ENCODE assay signal across 10 cellular contexts in the genomic region with DNA sequence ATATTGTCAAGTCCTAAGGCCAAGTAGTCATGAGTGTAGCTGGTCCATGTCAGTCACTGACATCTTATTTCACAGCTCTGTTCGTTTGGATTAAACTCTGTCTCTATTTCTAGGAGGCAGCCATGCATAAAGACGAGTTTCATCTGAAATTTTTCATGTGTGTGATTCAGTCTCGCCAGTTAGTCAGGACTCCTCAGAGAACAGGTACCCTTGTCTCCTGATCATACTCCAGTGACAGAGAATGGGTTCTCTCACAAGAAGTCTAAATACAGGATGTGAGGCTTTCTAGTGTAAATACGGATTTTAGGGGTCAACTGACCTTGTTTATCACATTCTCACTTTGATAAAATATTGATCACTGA. TPM values are rescaled to one million over a fixed set of nuclear protein-coding genes. Genes with fewer than 3 reads are reported as not detected.
DNase-seq lines count a peak whose midpoint lies in the region; FAIRE-seq and TF ChIP-seq lines count a peak whose summit lies in the region.
"Had no signal": no experiment of that assay in that cellular context is flagged by ENCODE, and none has a peak within 500 bp of the region (broad histone marks: within the 10 kb centered on the region; RNA-seq: fewer than 3 reads in every experiment).

No MANE protein-coding gene starts in this region.

- H3K36me3 ChIP-seq in DOHH2 (ENCODE audit: control insufficient read depth, low read length) (peaks cover 12% of the 10 kb centered on the region), KMS-11 (ENCODE audit: insufficient read depth) (no peaks in the 10 kb centered on the region), astrocyte (ENCODE audit: insufficient read depth, low read length) (no peaks in the 10 kb centered on the region), parathyroid adenoma (ENCODE audit: control insufficient read depth, insufficient read depth, low read length) (no peaks in the 10 kb centered on the region)

- H2AFZ ChIP-seq in KMS-11 (ENCODE audit: low read depth), result peak overlapping the region; percentile 77
- H2AFZ ChIP-seq in astrocyte (ENCODE audit: low read depth, low read length), result no peak overlapping the region
- peak overlapping the region; percentile 85 for H2AFZ ChIP-seq in parathyroid adenoma

- peaks cover 14% of the 10 kb centered on the region for H3K4me1 Mint-ChIP-seq in astrocyte (ENCODE audit: low read depth, unreplicated experiment)

- no peaks in the 10 kb centered on the region for H3K9me3 Mint-ChIP-seq in astrocyte (ENCODE audit: unreplicated experiment)

- H3K4me2 ChIP-seq in DOHH2 (ENCODE audit: low read length), result peak overlapping the region; percentile 98
- peak overlapping the region; percentile 90 for H3K4me2 ChIP-seq in KMS-11
- no peak overlapping the region for H3K4me2 ChIP-seq in astrocyte (ENCODE audit: low read length)
- no peak overlapping the region for H3K4me2 ChIP-seq in parathyroid adenoma (ENCODE audit: low read length)

- no peaks in the 10 kb centered on the region for H3K27me3 Mint-ChIP-seq in astrocyte (ENCODE audit: low read depth, unreplicated experiment)

- peak overlapping the region; percentile 90 for H3K4me3 Mint-ChIP-seq in astrocyte (ENCODE audit: unreplicated experiment)

- no peaks in the 10 kb centered on the region for H3K36me3 Mint-ChIP-seq in astrocyte (ENCODE audit: low read depth, unreplicated experiment)

- H3K9me3 ChIP-seq in DOHH2 (ENCODE audit: control insufficient read depth, insufficient read depth, low read length) (no peaks in the 10 kb centered on the region), astrocyte (ENCODE audit: insufficient read depth, low read depth, low read length) (no peaks in the 10 kb centered on the region), parathyroid adenoma (ENCODE audit: control insufficient read depth, low read length) (no peaks in the 10 kb centered on the region)

- H3K27ac ChIP-seq in DOHH2 (ENCODE audit: low read depth, low read length) (peak overlapping the region; percentile 94), KMS-11 (peak overlapping the region; percentile 98), astrocyte (ENCODE audit: low read depth, low read length) (no peak overlapping the region), parathyroid adenoma (no peak overlapping the region)

- H3K27me3 ChIP-seq in DOHH2 (ENCODE audit: control insufficient read depth, low read length), result no peaks in the 10 kb centered on the region
- no peaks in the 10 kb centered on the region for H3K27me3 ChIP-seq in KMS-11 (ENCODE audit: insufficient read depth, low read depth)
- H3K27me3 ChIP-seq in astrocyte (ENCODE audit: insufficient read depth, low read length), result no peaks in the 10 kb centered on the region
- no peaks in the 10 kb centered on the region for H3K27me3 ChIP-seq in parathyroid adenoma (ENCODE audit: control insufficient read depth, insufficient read depth, low read length)

- H3K9ac ChIP-seq in KMS-11, result peak overlapping the region; percentile 95; the same call in 1 of the 2 replicates
- no peak overlapping the region for H3K9ac ChIP-seq in astrocyte (ENCODE audit: low read length)
- no peak overlapping the region for H3K9ac ChIP-seq in parathyroid adenoma

- H3K4me3 ChIP-seq in DOHH2 (ENCODE audit: low read length) (peak overlapping the region; percentile 94), KMS-11 (IDR thresholded peaks at IDR 0.05; ENCODE audit: insufficient read depth, low read depth, low read length) (no peak overlapping the region), astrocyte (ENCODE audit: insufficient read depth, low read depth, low read length) (no peak overlapping the region), parathyroid adenoma (ENCODE audit: low read depth, low read length) (no peak overlapping the region)

- TF ChIP-seq CTCF in DOHH2 (IDR thresholded peaks at IDR 0.05; ENCODE audit: low read depth, low read length, poor library complexity, severe bottlenecking) (no peak), KMS-11 (conservative IDR thresholded peaks at IDR 0.05; ENCODE audit: low read depth, low read length) (no peak), astrocyte (IDR thresholded peaks at IDR 0.05; ENCODE audit: insufficient read depth, low read depth, low read length) (no peak), parathyroid adenoma (IDR thresholded peaks at IDR 0.05) (no peak)

- H3K27ac Mint-ChIP-seq in astrocyte (ENCODE audit: unreplicated experiment), result peak overlapping the region; percentile 99

- H3K9me2 ChIP-seq in DOHH2 (replicated peaks; ENCODE audit: control insufficient read depth, low read length), result no peaks in the 10 kb centered on the region

- H4K20me1 ChIP-seq in DOHH2 (ENCODE audit: control insufficient read depth, insufficient read depth, low read depth, low read length) (no peaks in the 10 kb centered on the region), KMS-11 (ENCODE audit: insufficient read depth) (no peaks in the 10 kb centered on the region), astrocyte (ENCODE audit: insufficient read depth, low read length) (no peaks in the 10 kb centered on the region)

- DNase-seq in astrocyte (ENCODE audit: low read depth), result no peak
- DNase-seq in NCI-H2171 treated with DMSO at 0.1 percent for 48 hours (lab: John Stamatoyannopoulos, UW), result no peak
- no peak for DNase-seq in NCI-H2227 treated with DMSO at 0.1 percent for 48 hours (lab: John Stamatoyannopoulos, UW)
- DNase-seq in kidney glomerular epithelial cell (lab: John Stamatoyannopoulos, UW), result no peak
- DNase-seq: DMS79 treated with DMSO at 0.1 percent for 48 hours, KBM-7, NCI-H2171 had no signal

- peaks cover 40% of the 10 kb centered on the region for H3K4me1 ChIP-seq in DOHH2 (ENCODE audit: control insufficient read depth, low read length)
- peaks cover 42% of the 10 kb centered on the region for H3K4me1 ChIP-seq in KMS-11 (ENCODE audit: low read depth, poor library complexity, severe bottlenecking)
- H3K4me1 ChIP-seq in astrocyte (ENCODE audit: insufficient read depth, low read length), result peaks cover 8% of the 10 kb centered on the region
- peaks cover 12% of the 10 kb centered on the region for H3K4me1 ChIP-seq in parathyroid adenoma

- H3K79me2 ChIP-seq in DOHH2 (ENCODE audit: control insufficient read depth, low read length), result peaks cover 50% of the 10 kb centered on the region
- peaks cover 30% of the 10 kb centered on the region for H3K79me2 ChIP-seq in KMS-11 (ENCODE audit: insufficient read depth, low read depth)
- H3K79me2 ChIP-seq in astrocyte (ENCODE audit: insufficient read depth, low read length), result peaks cover 39% of the 10 kb centered on the region
- peaks cover 16% of the 10 kb centered on the region for H3K79me2 ChIP-seq in parathyroid adenoma

- H3F3A ChIP-seq in DOHH2 (ENCODE audit: control insufficient read depth, insufficient read depth), result peaks cover 21% of the 10 kb centered on the region

- FAIRE-seq in astrocyte (lab: Jason Lieb, UNC), result no peak

RNA-seq across cellular contexts. Expression of a gene that starts 1.4 kb away (rescaled TPM):
- total RNA-seq in astrocyte, result 13.6 and 14.1 TPM in 2 replicates

RNA-seq across cellular contexts. Expression of a gene that starts 11.9 kb away (rescaled TPM):
- 69.7 and 80.3 TPM in 2 replicates for total RNA-seq in astrocyte

RNA-seq across cellular contexts. Expression of a gene that starts 50.1 kb away (rescaled TPM):
- total RNA-seq in astrocyte, result 25.1 and 29.9 TPM in 2 replicates

Comparison
In these comparisons a context has a peak if more than half of its experiments do, and no peak if none do; other contexts are left out.
1. H3K27ac ChIP-seq: peak in DOHH2 (single experiment) and KMS-11 (single experiment); none in astrocyte (single experiment) and parathyroid adenoma (single experiment).
2. H3K4me2 ChIP-seq: peak in DOHH2 (single experiment) and KMS-11 (single experiment); none in astrocyte (single experiment) and parathyroid adenoma (single experiment).